Comparison of ENCODE assay signal across 8 cellular contexts in the genomic region with DNA sequence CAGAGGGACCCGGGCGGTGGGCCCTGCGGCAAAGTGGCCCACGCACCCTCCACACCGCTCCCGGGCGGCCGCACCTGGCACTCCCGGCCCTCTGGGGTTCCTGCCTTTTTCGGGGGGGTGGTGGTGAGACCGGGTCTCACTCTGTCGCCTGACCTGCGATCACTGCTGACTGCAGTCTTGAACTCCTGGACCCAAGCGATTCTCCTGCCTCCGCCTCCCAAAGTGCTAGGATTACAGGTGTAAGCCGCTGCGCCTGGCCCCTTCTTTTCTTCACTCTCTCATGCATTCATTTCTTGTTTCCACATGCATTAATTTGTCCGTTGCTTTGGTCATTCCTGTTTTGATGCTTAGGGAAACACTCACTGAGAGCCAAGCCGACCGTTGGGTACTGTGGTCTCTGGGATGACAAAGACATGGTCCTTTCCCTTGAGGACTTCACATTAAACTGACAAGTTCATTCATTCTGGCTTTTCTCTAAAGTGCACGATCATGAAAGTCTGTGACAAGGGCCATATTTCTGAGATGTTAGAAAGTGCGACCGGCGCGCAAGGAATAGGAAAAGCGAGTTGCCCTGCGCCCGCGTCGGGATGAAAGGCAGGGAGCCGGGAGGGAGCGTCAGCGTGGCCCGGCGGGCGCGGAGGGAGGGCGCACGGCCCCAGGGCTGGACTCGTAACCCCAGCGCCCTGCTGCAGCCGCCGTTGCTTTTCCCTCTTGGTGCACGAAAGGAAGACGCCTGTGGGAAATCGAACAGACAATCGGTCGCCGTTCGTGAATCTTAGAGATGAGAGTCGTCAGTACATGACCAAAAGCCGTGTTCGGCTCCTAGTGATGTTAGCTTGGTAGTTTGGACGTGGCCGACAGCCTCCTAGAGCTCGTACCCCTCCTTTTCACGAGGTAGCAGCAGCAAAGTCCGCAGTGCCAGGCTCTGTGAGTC. TPM values are rescaled to one million over a fixed set of nuclear protein-coding genes. Genes with fewer than 3 reads are reported as not detected.
DNase-seq lines count a peak whose midpoint lies in the region; ATAC-seq and TF ChIP-seq lines count a peak whose summit lies in the region.

No MANE protein-coding gene starts in this region.

- H3K9me3 Mint-ChIP-seq in H9 (peaks cover 0 to 2% of the 10 kb centered on the region in 2 experiments; a peak in 1 of 5 replicates), neural crest cell (no peaks in the 10 kb centered on the region)

- H4K91ac ChIP-seq in H9 (ENCODE audit: insufficient read length, low read depth, low read length), result no peak overlapping the region

- no peak overlapping the region for H4K8ac ChIP-seq in H9 (replicated peaks; ENCODE audit: insufficient read length, low read depth, low read length)

- H3K27me3 Mint-ChIP-seq in H9 (ENCODE audit: low read depth), result peaks cover 88% of the 10 kb centered on the region
- H3K27me3 Mint-ChIP-seq in neural crest cell (ENCODE audit: low read depth), result peaks cover 84% of the 10 kb centered on the region

- peak; percentile 31 for DNase-seq in H9
- peak; percentile 11 for DNase-seq in fibroblast of gingiva (ENCODE audit: low read depth)
- DNase-seq in neural crest cell (ENCODE audit: low read depth, low spot score), result peak; percentile 15
- DNase-seq in GF-D8 (lab: John Stamatoyannopoulos, UW), result no peak

- ATAC-seq in GM21526 (IDR thresholded peaks at IDR 0.05; ENCODE audit: low FRiP score, unreplicated experiment) (no peak), HG02973 (IDR thresholded peaks at IDR 0.05; ENCODE audit: unreplicated experiment) (no peak)

- H3K4me3 ChIP-seq in BLaER1 treated with 17β-estradiol and CSF1 and Interleukin-3, amounts not matched to agents 10 nM and 100 nM, result peak overlapping the region; percentile 59 to 77 (median 66)
- H3K4me3 ChIP-seq in WI38 (ENCODE audit: low read depth, low read length), result peak overlapping the region; percentile 65

- no peak overlapping the region for H3K4ac ChIP-seq in H9 (ENCODE audit: low read depth, low read length)

- no peak overlapping the region for H3K18ac ChIP-seq in H9 (ENCODE audit: insufficient read length, low read depth, low read length)

- no peak overlapping the region for H3K14ac ChIP-seq in H9 (ENCODE audit: insufficient read depth, low read length)

- H3T11ph ChIP-seq in H9 (ENCODE audit: low read length), result no peak overlapping the region

- no peak for TF ChIP-seq CTCF in H9 (conservative IDR thresholded peaks at IDR 0.05)
- TF ChIP-seq CTCF in WI38 (IDR thresholded peaks at IDR 0.05; ENCODE audit: low read depth, low read length), result no peak
- TF ChIP-seq CTCF in neural crest cell (conservative IDR thresholded peaks at IDR 0.05), result no peak

- WGBS in H9 (ENCODE audit: extremely low coverage, insufficient read length, low lambda C conversion rate), result no CpG with 5 or more reads among the region's 58 CpGs

- H3K4me3 Mint-ChIP-seq in H9, result peak overlapping the region; percentile 54 to 84
- peak overlapping the region; percentile 73 for H3K4me3 Mint-ChIP-seq in neural crest cell

- no peak overlapping the region for H2AFZ ChIP-seq in H9 (ENCODE audit: low read length)

- H3K4me1 Mint-ChIP-seq in H9 (peaks cover 3 to 13% of the 10 kb centered on the region in 2 experiments), neural crest cell (peaks cover 10% of the 10 kb centered on the region)

- no peak overlapping the region for H2AK5ac ChIP-seq in H9 (ENCODE audit: insufficient read length, low read length)

- no peak overlapping the region for H3K56ac ChIP-seq in H9 (ENCODE audit: insufficient read length, low read depth, low read length)

- H3K9me3 ChIP-seq in BLaER1 treated with 17β-estradiol and CSF1 and Interleukin-3, amounts not matched to agents 10 nM and 100 nM (replicated peaks in 1 of 11), result peaks cover 0 to 10% (median 7%) of the 10 kb centered on the region in 11 experiments; a peak in 12 of 22 replicates
- H3K9me3 ChIP-seq in H9 (ENCODE audit: control insufficient read depth, low read depth, low read length), result no peaks in the 10 kb centered on the region

- H3K23ac ChIP-seq in H9 (ENCODE audit: insufficient read length, low read depth, low read length), result no peak overlapping the region

- H3K27ac Mint-ChIP-seq in H9 (no peak overlapping the region), neural crest cell (ENCODE audit: unreplicated experiment) (no peak overlapping the region)

- H3K4me2 ChIP-seq in BLaER1 treated with 17β-estradiol and CSF1 and Interleukin-3, amounts not matched to agents 10 nM and 100 nM, result peak overlapping the region; percentile 98 to 100 (median 100)
- H3K4me2 ChIP-seq in H9 (ENCODE audit: insufficient read depth, insufficient read length, low read length), result peak overlapping the region; percentile 96

- peaks cover 17 to 32% (median 25%) of the 10 kb centered on the region in 10 experiments for H3K4me1 ChIP-seq in BLaER1 treated with 17β-estradiol and CSF1 and Interleukin-3, amounts not matched to agents 10 nM and 100 nM
- no peaks in the 10 kb centered on the region for H3K4me1 ChIP-seq in H9 (ENCODE audit: insufficient read depth, low read length)

- peaks cover 36 to 68% (median 49%) of the 10 kb centered on the region in 11 experiments for H3K27me3 ChIP-seq in BLaER1 treated with 17β-estradiol and CSF1 and Interleukin-3, amounts not matched to agents 10 nM and 100 nM
- H3K27me3 ChIP-seq in H9 (ENCODE audit: insufficient read depth, low read length), result peaks cover 22% of the 10 kb centered on the region

- no peak overlapping the region for H2BK12ac ChIP-seq in H9 (ENCODE audit: insufficient read length, low read depth, low read length)

- peak overlapping the region; percentile 18 to 63 (median 45); a peak in 8 of 22 replicates for H3K9ac ChIP-seq in BLaER1 treated with 17β-estradiol and CSF1 and Interleukin-3, amounts not matched to agents 10 nM and 100 nM
- no peak overlapping the region for H3K9ac ChIP-seq in H9 (ENCODE audit: extremely low read depth, insufficient read length, low read length)

- no peak overlapping the region for H2BK15ac ChIP-seq in H9 (ENCODE audit: low read depth, low read length)

- no peak overlapping the region for H2BK20ac ChIP-seq in H9 (ENCODE audit: low read depth, low read length, poor library complexity, severe bottlenecking)

- H4K5ac ChIP-seq in H9 (ENCODE audit: insufficient read length, low read depth, low read length), result no peak overlapping the region

- H3K36me3 Mint-ChIP-seq in H9 (ENCODE audit: insufficient read depth in 1 of 3, low read depth in 3 of 3) (no peaks in the 10 kb centered on the region; a peak in 1 of 7 replicates), neural crest cell (ENCODE audit: low read depth) (peaks cover 2% of the 10 kb centered on the region)

- H3K23me2 ChIP-seq in H9 (ENCODE audit: insufficient read length, low read depth, low read length, poor library complexity, severe bottlenecking), result peaks cover 6% of the 10 kb centered on the region

- H4K20me1 ChIP-seq in BLaER1 treated with 17β-estradiol and CSF1 and Interleukin-3, amounts not matched to agents 10 nM and 100 nM, result peaks cover 0 to 21% (median 16%) of the 10 kb centered on the region in 11 experiments; a peak in 16 of 22 replicates
- H4K20me1 ChIP-seq in H9 (ENCODE audit: control insufficient read depth, insufficient read depth, insufficient read length), result no peaks in the 10 kb centered on the region

- H3K79me1 ChIP-seq in H9 (ENCODE audit: insufficient read depth, low read depth, low read length, poor library complexity, severe bottlenecking), result no peaks in the 10 kb centered on the region

- no peak overlapping the region for H2BK120ac ChIP-seq in H9 (ENCODE audit: low read depth, low read length, poor library complexity, severe bottlenecking)

- H3K79me2 ChIP-seq in H9 (ENCODE audit: insufficient read depth, low read length), result no peaks in the 10 kb centered on the region

- no peaks in the 10 kb centered on the region for H3K36me3 ChIP-seq in BLaER1 treated with 17β-estradiol and CSF1 and Interleukin-3, amounts not matched to agents 10 nM and 100 nM

- H3K27ac ChIP-seq in BLaER1 treated with 17β-estradiol and CSF1 and Interleukin-3, amounts not matched to agents 10 nM and 100 nM, result no peak overlapping the region
- H3K27ac ChIP-seq in H9 (ENCODE audit: insufficient read length, low read depth, low read length), result no peak overlapping the region

- no peak overlapping the region for H2BK5ac ChIP-seq in H9 (ENCODE audit: insufficient read length, low read length)

RNA-seq across cellular contexts. Expression of a gene that starts 1.0 kb away (rescaled TPM):
- total RNA-seq in H9 (2021) (0.70 and 1.3 TPM in 2 replicates), neural crest cell (0.52 and 1.0 TPM in 2 replicates)

RNA-seq across cellular contexts. Expression of a gene that starts 50.4 kb away (rescaled TPM):
- total RNA-seq in H9 (2021), result 10.6 and 10.8 TPM in 2 replicates
- 0.09 TPM in 1 of 2 replicates, not detected in the other for total RNA-seq in neural crest cell

Comparison
In these comparisons a context has a peak if more than half of its experiments do, and no peak if none do; other contexts are left out.
1. RNA of a gene that starts 50.4 kb away (total RNA-seq): 10.6 to 10.8 TPM in H9; 0.09 TPM in neural crest cell; every median in the first group is over 10 times any median in the second.